In the genomic region with DNA sequence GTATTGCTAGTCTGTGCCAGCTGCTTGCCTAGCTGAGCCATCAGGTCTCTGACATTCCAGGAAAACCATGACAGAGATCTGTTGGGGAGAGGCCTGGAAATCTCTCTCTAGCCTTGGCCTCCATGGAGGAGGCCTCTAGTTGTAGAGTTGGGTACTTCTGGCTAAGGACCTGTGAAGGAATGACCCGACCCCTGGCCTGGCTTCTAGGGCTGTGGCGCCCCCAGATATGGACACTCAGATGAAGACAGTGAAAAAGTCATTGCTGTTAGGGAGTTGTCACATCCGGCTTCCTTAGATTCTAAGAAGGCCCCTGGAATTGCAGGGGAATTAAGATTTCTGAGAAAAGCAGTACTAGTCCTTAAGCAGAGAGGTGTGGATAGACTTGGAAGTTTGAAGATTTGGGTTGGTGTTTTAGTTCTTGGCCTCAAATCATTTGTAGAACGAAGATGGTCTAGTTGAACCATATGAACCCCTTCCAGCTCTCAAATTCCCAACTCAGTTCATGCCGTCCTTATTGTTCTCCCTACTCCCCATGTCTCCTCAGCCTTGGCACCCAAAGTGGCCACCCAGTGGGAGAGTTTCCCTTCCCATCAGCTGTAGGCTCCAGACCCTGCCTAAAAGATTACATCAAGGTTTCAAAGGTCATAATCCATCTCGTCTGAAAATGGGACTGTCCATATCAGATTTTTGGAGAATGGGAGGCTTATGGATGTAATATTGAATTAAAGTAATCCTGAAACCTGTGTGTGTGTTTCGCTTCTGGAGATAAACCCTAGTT, we compare ENCODE assay signal across 12 cellular contexts. TPM values are rescaled to one million over a fixed set of nuclear protein-coding genes. Genes with fewer than 3 reads are reported as not detected.
DNase-seq lines count a peak whose midpoint lies in the region; ATAC-seq, FAIRE-seq and TF ChIP-seq lines count a peak whose summit lies in the region.
"Had no signal": no experiment of that assay in that cellular context is flagged by ENCODE, and none has a peak within 500 bp of the region (broad histone marks: within the 10 kb centered on the region; RNA-seq: fewer than 3 reads in every experiment).

No MANE protein-coding gene starts in this region.

- FAIRE-seq in K562 (lab: Jason Lieb, UNC) = peak; percentile 69
- FAIRE-seq: RCC 7860 had no signal

- TF ChIP-seq RAD21 in K562 (CRISPR knock-in tag; conservative IDR thresholded peaks at IDR 0.05 in 1 of 2, IDR thresholded peaks at IDR 0.05 in 1 of 2) (no peak), liver (IDR thresholded peaks at IDR 0.05) (no peak)

- peaks cover 0 to under 1% (median 0%) of the 10 kb centered on the region in 3 donors for H3K36me3 Mint-ChIP-seq in naive thymus-derived CD8-positive, alpha-beta T cell

- H3K9me3 ChIP-seq in HUES48 (ENCODE audit: control insufficient read depth, insufficient read depth, low read length) (no peaks in the 10 kb centered on the region), K562 (replicated peaks; ENCODE audit: control insufficient read depth, insufficient read depth, low read depth, low read length) (no peaks in the 10 kb centered on the region), liver (ENCODE audit: control insufficient read depth in 4 of 4, low read length in 3 of 4) (no peaks in the 10 kb centered on the region), tibial artery (no peaks in the 10 kb centered on the region)

- TF ChIP-seq EP300 in K562 (IDR thresholded peaks at IDR 0.05; ENCODE audit: low read length) = peak; percentile 66; the same call in 1 of the 2 replicates

- CTCF ChIA-PET in K562 (lab: Yijun Ruan, JAX; ENCODE audit: low intra/inter-chr PET ratio) = no interaction called here

- no peak overlapping the region for H3K4me3 Mint-ChIP-seq in naive thymus-derived CD8-positive, alpha-beta T cell

- no peaks in the 10 kb centered on the region for H3K9me1 ChIP-seq in K562 (ENCODE audit: control insufficient read depth, insufficient read depth, low read length)

- H3K36me3 ChIP-seq in HUES48 (ENCODE audit: control insufficient read depth, insufficient read depth, low read length) = no peaks in the 10 kb centered on the region; the same call in 1 of the 2 replicates
- H3K36me3 ChIP-seq in K562 (ENCODE audit: control insufficient read depth, insufficient read depth, low read length) = peaks cover 43% of the 10 kb centered on the region
- peaks cover 0 to 15% (median 2%) of the 10 kb centered on the region in 4 donors for H3K36me3 ChIP-seq in liver (ENCODE audit: control insufficient read depth in 4 of 4, insufficient read depth in 3 of 4, low read depth in 1 of 4, low read length in 3 of 4)
- H3K36me3 ChIP-seq in tibial artery = no peaks in the 10 kb centered on the region

- TF ChIP-seq POLR2A in K562 (conservative IDR thresholded peaks at IDR 0.05) = peak; percentile 59; the same call in 1 of the 2 replicates

- peak; percentile 27 to 28 (median 27); a peak in 2 of 6 replicates for TF ChIP-seq CTCF in K562 (IDR thresholded peaks at IDR 0.05 in 2 of 3, conservative IDR thresholded peaks at IDR 0.05 in 1 of 3; ENCODE audit: insufficient read depth in 2 of 3, low read depth in 1 of 3, low read length in 3 of 3)
- TF ChIP-seq CTCF in liver (IDR thresholded peaks at IDR 0.05; ENCODE audit: low read depth, low read length, missing input control) = no peak
- no peak for TF ChIP-seq CTCF in tibial artery (IDR thresholded peaks at IDR 0.05)

- H3K27me3 ChIP-seq in HUES48 (ENCODE audit: control insufficient read depth, insufficient read depth, low read length) = peaks cover 98% of the 10 kb centered on the region
- H3K27me3 ChIP-seq in K562 (ENCODE audit: control insufficient read depth in 2 of 2, insufficient read depth in 2 of 2, low read length in 2 of 2) = no peaks in the 10 kb centered on the region
- H3K27me3 ChIP-seq in liver (ENCODE audit: control insufficient read depth in 4 of 4, insufficient read depth in 4 of 4, low read length in 3 of 4) = no peaks in the 10 kb centered on the region
- peaks cover 0 to 6% of the 10 kb centered on the region in 2 donors for H3K27me3 ChIP-seq in tibial artery

- H3K4me1 ChIP-seq in HUES48 (ENCODE audit: control insufficient read depth, insufficient read depth, low read length) = peaks cover 30% of the 10 kb centered on the region
- peaks cover 26 to 28% of the 10 kb centered on the region in 2 experiments; a peak in 4 of 5 replicates for H3K4me1 ChIP-seq in K562 (replicated peaks in 1 of 2; ENCODE audit: control insufficient read depth in 2 of 2, insufficient read depth in 2 of 2, low read length in 2 of 2)
- peaks cover 18 to 64% (median 43%) of the 10 kb centered on the region in 4 donors for H3K4me1 ChIP-seq in liver (ENCODE audit: control insufficient read depth in 4 of 4, insufficient read depth in 4 of 4, low read length in 3 of 4)
- H3K4me1 ChIP-seq in tibial artery = peaks cover 0 to 18% (median 13%) of the 10 kb centered on the region in 4 donors

- ATAC-seq in K562 (peak; percentile 66), GM18909 (IDR thresholded peaks at IDR 0.05; ENCODE audit: poor library complexity, unreplicated experiment) (no peak), HG03039 (IDR thresholded peaks at IDR 0.05; ENCODE audit: unreplicated experiment) (no peak)
- no peak for ATAC-seq in naive thymus-derived CD8-positive, alpha-beta T cell

- DNase-seq in K562 (ENCODE audit: extremely low read depth in 1 of 4, low spot score in 3 of 4) = peak; percentile 25 to 84 (median 50)
- DNase-seq in naive thymus-derived CD8-positive, alpha-beta T cell = no peak
- DNase-seq in tibial artery = no peak
- DNase-seq: activated CD4-positive, alpha-beta T cell treated with anti-CD3 and anti-CD28 coated beads, Interleukin-2, amount 50 U/mL, for 48 hours; caudate nucleus; NCI-H345; T-helper 2 cell had no signal

- WGBS in K562 (ENCODE audit: insufficient coverage, low coverage, missing lambda C conversion rate) = 1% methylated on average over 7 of the region's 7 CpGs
- 53% methylated on average over 7 of the region's 7 CpGs for WGBS in liver

- peak overlapping the region in 1 of 10 donors; percentile 66 for H3K27ac Mint-ChIP-seq in naive thymus-derived CD8-positive, alpha-beta T cell

- H3K4me2 ChIP-seq in K562 (ENCODE audit: insufficient read depth, low read length) = peak overlapping the region; percentile 80

- peaks cover 18 to 63% (median 33%) of the 10 kb centered on the region in 4 donors for H3K4me1 Mint-ChIP-seq in naive thymus-derived CD8-positive, alpha-beta T cell

- H3K27ac ChIP-seq in HUES48 (ENCODE audit: low read depth, low read length) (no peak overlapping the region), K562 (ENCODE audit: extremely low read depth, low read depth, low read length) (peak overlapping the region; percentile 91), liver (ENCODE audit: low read depth in 1 of 2, low read length in 2 of 2) (peak overlapping the region; percentile 91 to 97), tibial artery (peak overlapping the region in 1 of 2 donors; percentile 52)

- H4K20me1 ChIP-seq in K562 (replicated peaks; ENCODE audit: control insufficient read depth, insufficient read depth, low read length) = 0 out of 2 replicates have a peak, but pooled peaks cover 3% of the 10 kb centered on the region

- H3K9me3 Mint-ChIP-seq in naive thymus-derived CD8-positive, alpha-beta T cell = no peaks in the 10 kb centered on the region

- in situ Hi-C loops in K562 (cut with MboI) = loop anchor here (5.0 kb wide), 1 partner anchor 61 kb away; no protein-coding TSS in a partner anchor

- BruUV-seq in K562 (replicated peaks; lab: Mats Ljungman, UMichigan) = no TSS peak

- peaks cover 50% of the 10 kb centered on the region for H3K79me2 ChIP-seq in K562 (ENCODE audit: control insufficient read depth, insufficient read depth, low read length)

- H3K4me3 ChIP-seq in HUES48 (ENCODE audit: low read depth, low read length) = peak overlapping the region; percentile 57
- peak overlapping the region; percentile 93; the same call in 1 of the 2 replicates for H3K4me3 ChIP-seq in K562
- H3K4me3 ChIP-seq in liver (ENCODE audit: low read depth in 1 of 3, low read length in 3 of 3) = peak overlapping the region in 2 of 3 donors; percentile 17 to 24
- H3K4me3 ChIP-seq in tibial artery = no peak overlapping the region

- H2AFZ ChIP-seq in K562 (ENCODE audit: low read depth, low read length) = peak overlapping the region; percentile 25; the same call in 1 of the 2 replicates

- POLR2A ChIA-PET in K562 (lab: Yijun Ruan, JAX) = interaction anchor here (0.5 to 1.5 kb wide), 8 partner anchors 23 to 226 kb away, joined by 3 to 4 read pairs (median 4); a partner anchor contains a TSS
- POLR2A ChIA-PET in naive thymus-derived CD8-positive, alpha-beta T cell (lab: Charles Lee) = no interaction called here

- no peak overlapping the region for H3K9ac ChIP-seq in HUES48 (ENCODE audit: low read depth, low read length)
- H3K9ac ChIP-seq in K562 (ENCODE audit: insufficient read depth in 1 of 2, low read depth in 2 of 2, low read length in 2 of 2) = peak overlapping the region; percentile 77 to 84; a peak in 3 of 4 replicates
- H3K9ac ChIP-seq in liver (ENCODE audit: low read depth in 1 of 2, low read length in 2 of 2) = peak overlapping the region; percentile 35 to 67

- peaks cover 36 to 78% (median 47%) of the 10 kb centered on the region in 5 donors for H3K27me3 Mint-ChIP-seq in naive thymus-derived CD8-positive, alpha-beta T cell

- intact Hi-C loops in K562 (cut with micrococcal nuclease) = loop anchor here (1.0 to 2.0 kb wide), 3 partner anchors 60 to 134 kb away; no protein-coding TSS in a partner anchor
- intact Hi-C loops in tibial artery (cut with DNase I; ENCODE audit: low total_unique reads) = loop anchor here (10.0 kb wide), 2 partner anchors 102 to 148 kb away; a partner anchor contains a TSS

RNA-seq across cellular contexts. Expression of a gene that starts 7.0 kb away (rescaled TPM):
- total RNA-seq in K562 (2011; cell fraction: chromatin; rRNA removed; ENCODE audit: low replicate concordance) = 105 and 158 TPM in 2 replicates
- total RNA-seq in K562 (2011; cell fraction: nucleolus; rRNA removed) = 77.9 and 81.1 TPM in 2 replicates
- 120 and 153 TPM in 2 replicates for total RNA-seq in K562 (2011; cell fraction: nucleoplasm; rRNA removed)
- total RNA-seq in K562 (2014; rRNA removed) = 68.0 and 69.2 TPM in 2 replicates
- total RNA-seq in K562 (2014; rRNA removed; fragmentation: Illumina TruSeq; extraction: Trizol) = 95.8 and 110 TPM in 2 replicates
- 79.8 and 80.2 TPM in 2 replicates for total RNA-seq in K562 (2015; rRNA removed; fragmentation: Illumina TruSeq; extraction: Trizol)
- total RNA-seq in K562 (2021) = 108 and 120 TPM in 2 replicates
- polyA plus RNA-seq in K562 (2011; rRNA removed) = 67.9 and 78.2 TPM in 2 replicates
- 34.7 and 42.9 TPM in 2 replicates for polyA plus RNA-seq in K562 (2011; cell fraction: cytosol; rRNA removed)
- 202 and 206 TPM in 2 replicates for polyA plus RNA-seq in K562 (2011; cell fraction: nucleus; rRNA removed)
- polyA plus RNA-seq in K562 (2012) = 97.4 and 134 TPM in 2 replicates
- 97.5 and 133 TPM in 2 replicates for polyA plus RNA-seq in K562 (2014; fragmentation: Illumina TruSeq; extraction: Trizol)
- polyA plus RNA-seq in K562 (2014; fragmentation: Nextera tagmentation; extraction: Ambion mirVana) = 10 to 100 TPM; 37.2 to 51.4 TPM
- 101 and 110 TPM in 2 replicates for polyA plus RNA-seq in K562 (2014; rRNA removed)
- polyA minus RNA-seq in K562 (2011; rRNA and poly(A)+ RNA removed) = 72.5 and 80.9 TPM in 2 replicates
- 27.8 and 36.2 TPM in 2 replicates for polyA minus RNA-seq in K562 (2011; cell fraction: cytosol; rRNA and poly(A)+ RNA removed)
- 116 and 143 TPM in 2 replicates for polyA minus RNA-seq in K562 (2011; cell fraction: nucleus; rRNA and poly(A)+ RNA removed)
- 10 to 100 TPM; 16.2 to 34.8 TPM for total RNA-seq in liver
- polyA plus RNA-seq in liver = 10 to 100 TPM; 33.5 to 42.2 TPM
- total RNA-seq in naive thymus-derived CD8-positive, alpha-beta T cell = 1 to 10 TPM; 3.2 to 3.9 TPM
- under 1 TPM; 0.09 to 0.45 (median 0.09) TPM for polyA plus RNA-seq in naive thymus-derived CD8-positive, alpha-beta T cell

Comparison
In these comparisons a context has a peak if more than half of its experiments do, and no peak if none do; other contexts are left out.
1. H3K4me3 ChIP-seq: peak in HUES48 (single experiment), K562 (single experiment) and liver (2 of 3); none in tibial artery (0 of 2).
2. DNase-seq: peak in K562 (4 of 4); none in naive thymus-derived CD8-positive, alpha-beta T cell (0 of 10) and tibial artery (0 of 2).
3. CTCF ChIP-seq: peak in K562 (3 of 3); none in liver (single experiment) and tibial artery (0 of 2).